In genomic region chr17:49756805-49757496, GRCh38 we compare ENCODE assay signal across 18 cellular contexts. TPM values are rescaled to one million over a fixed set of nuclear protein-coding genes. Genes with fewer than 3 reads are reported as not detected.
DNase-seq lines count a peak whose midpoint lies in the region; ATAC-seq and TF ChIP-seq lines count a peak whose summit lies in the region.
"Had no signal": no experiment of that assay in that cellular context is flagged by ENCODE, and none has a peak within 500 bp of the region (broad histone marks: within the 10 kb centered on the region; RNA-seq: fewer than 3 reads in every experiment).

No MANE protein-coding gene starts in this region.

- H4K5ac ChIP-seq in H9 (ENCODE audit: insufficient read length, low read depth, low read length): no peak overlapping the region

- no peak overlapping the region for H2BK120ac ChIP-seq in H9 (ENCODE audit: low read depth, low read length, poor library complexity, severe bottlenecking)

- H3K4me3 ChIP-seq in right atrium auricular region (no peak overlapping the region), right cardiac atrium (ENCODE audit: low read length) (no peak overlapping the region), vagina (no peak overlapping the region)
- H3K4me3 ChIP-seq: esophagus squamous epithelium, SK-N-MC, skin epidermis had no signal

- H3K9me3 ChIP-seq in right atrium auricular region: no peaks in the 10 kb centered on the region
- no peaks in the 10 kb centered on the region for H3K9me3 ChIP-seq in right cardiac atrium (ENCODE audit: control insufficient read depth, low read length)
- no peaks in the 10 kb centered on the region for H3K9me3 ChIP-seq in vagina
- H3K9me3 ChIP-seq in H9 (ENCODE audit: control insufficient read depth, low read depth, low read length): no peaks in the 10 kb centered on the region
- H3K9me3 ChIP-seq: esophagus squamous epithelium had no signal

- H4K91ac ChIP-seq in H9 (ENCODE audit: insufficient read length, low read depth, low read length): no peak overlapping the region

- no peak overlapping the region for H2BK15ac ChIP-seq in H9 (ENCODE audit: low read depth, low read length)

- H4K20me1 ChIP-seq in H9 (ENCODE audit: control insufficient read depth, insufficient read depth, insufficient read length): no peaks in the 10 kb centered on the region

- no peaks in the 10 kb centered on the region for H3K23me2 ChIP-seq in H9 (ENCODE audit: insufficient read length, low read depth, low read length, poor library complexity, severe bottlenecking)

- H3K18ac ChIP-seq in H9 (ENCODE audit: insufficient read length, low read depth, low read length): no peak overlapping the region

- no peak overlapping the region for H4K8ac ChIP-seq in H9 (replicated peaks; ENCODE audit: insufficient read length, low read depth, low read length)

- H3K79me2 ChIP-seq in H9 (ENCODE audit: insufficient read depth, low read length): peaks cover 11% of the 10 kb centered on the region; the same call in 1 of the 2 replicates

- H3K27me3 ChIP-seq in right atrium auricular region: no peaks in the 10 kb centered on the region
- H3K27me3 ChIP-seq in right cardiac atrium (ENCODE audit: control insufficient read depth, insufficient read depth): no peaks in the 10 kb centered on the region
- no peaks in the 10 kb centered on the region for H3K27me3 ChIP-seq in vagina
- H3K27me3 ChIP-seq in H9 (ENCODE audit: insufficient read depth, low read length): no peaks in the 10 kb centered on the region
- H3K27me3 ChIP-seq: esophagus squamous epithelium had no signal

- H3K27ac ChIP-seq in right atrium auricular region: peak overlapping the region in 1 of 2 donors; percentile 31
- H3K27ac ChIP-seq in right cardiac atrium (ENCODE audit: low read length): peak overlapping the region; percentile 57
- H3K27ac ChIP-seq in vagina: peak overlapping the region; percentile 20
- H3K27ac ChIP-seq in H9 (ENCODE audit: insufficient read length, low read depth, low read length): no peak overlapping the region
- H3K27ac ChIP-seq: SK-N-MC had no signal

- no peaks in the 10 kb centered on the region for H3K9me3 Mint-ChIP-seq in activated CD8-positive, alpha-beta T cell treated with anti-CD3 and anti-CD28 coated beads, Interleukin-2, amount 10 ng/mL, durations not matched to agents 7 days and 5 days (ENCODE audit: insufficient read depth)
- no peaks in the 10 kb centered on the region for H3K9me3 Mint-ChIP-seq in H9
- H3K9me3 Mint-ChIP-seq: neural crest cell had no signal

- H3K9ac ChIP-seq in H9 (ENCODE audit: extremely low read depth, insufficient read length, low read length): no peak overlapping the region

- H2BK12ac ChIP-seq in H9 (ENCODE audit: insufficient read length, low read depth, low read length): no peak overlapping the region

- no peak overlapping the region for H3K23ac ChIP-seq in H9 (ENCODE audit: insufficient read length, low read depth, low read length)

- TF ChIP-seq CTCF in right atrium auricular region (IDR thresholded peaks at IDR 0.05) (no peak), vagina (IDR thresholded peaks at IDR 0.05) (no peak), H9 (conservative IDR thresholded peaks at IDR 0.05) (no peak)

- H3K56ac ChIP-seq in H9 (ENCODE audit: insufficient read length, low read depth, low read length): no peak overlapping the region

- CTCF ChIA-PET in activated CD8-positive, alpha-beta T cell treated with anti-CD3 and anti-CD28 coated beads, Interleukin-2, amount 10 ng/mL, durations not matched to agents 7 days and 5 days (lab: Charles Lee): interaction anchor here (0.8 to 1.8 kb wide), 5 partner anchors 9 to 48 kb away, joined by 3 to 9 read pairs (median 3); no protein-coding TSS in a partner anchor

- no peak overlapping the region for H2BK20ac ChIP-seq in H9 (ENCODE audit: low read depth, low read length, poor library complexity, severe bottlenecking)

- 71% methylated on average over 5 of the region's 5 CpGs for WGBS in right cardiac atrium
- no CpG with 5 or more reads among the region's 5 CpGs for WGBS in H9 (ENCODE audit: extremely low coverage, insufficient read length, low lambda C conversion rate)

- intact Hi-C loops in Right ventricle myocardium superior (cut with DNase I) (no loop called here), right cardiac atrium (cut with DNase I) (no loop called here), vagina (cut with DNase I) (no loop called here)

- no peak overlapping the region for H2AFZ ChIP-seq in H9 (ENCODE audit: low read length)

- peaks cover 40% of the 10 kb centered on the region for H3K36me3 Mint-ChIP-seq in activated CD8-positive, alpha-beta T cell treated with anti-CD3 and anti-CD28 coated beads, Interleukin-2, amount 10 ng/mL, durations not matched to agents 7 days and 5 days (ENCODE audit: low read depth)
- H3K36me3 Mint-ChIP-seq in H9 (ENCODE audit: insufficient read depth in 1 of 3, low read depth in 3 of 3): peaks cover 2 to 8% (median 4%) of the 10 kb centered on the region in 3 experiments; a peak in 6 of 7 replicates

- no peak overlapping the region for H3T11ph ChIP-seq in H9 (ENCODE audit: low read length)

- no peak overlapping the region for H3K4ac ChIP-seq in H9 (ENCODE audit: low read depth, low read length)

- no peak overlapping the region for H2BK5ac ChIP-seq in H9 (ENCODE audit: insufficient read length, low read length)

- H3K27ac Mint-ChIP-seq in activated CD8-positive, alpha-beta T cell treated with anti-CD3 and anti-CD28 coated beads, Interleukin-2, amount 10 ng/mL, durations not matched to agents 7 days and 5 days: peak overlapping the region; percentile 37
- H3K27ac Mint-ChIP-seq in H9: peak overlapping the region in 1 of 3 experiments; percentile 91; a peak in 2 of 7 replicates
- H3K27ac Mint-ChIP-seq: progenitor cell of endocrine pancreas had no signal

- H3K36me3 ChIP-seq in right atrium auricular region: no peaks in the 10 kb centered on the region
- no peaks in the 10 kb centered on the region for H3K36me3 ChIP-seq in vagina

- POLR2A ChIA-PET in activated CD8-positive, alpha-beta T cell treated with anti-CD3 and anti-CD28 coated beads, Interleukin-2, amount 10 ng/mL, durations not matched to agents 7 days and 5 days (lab: Charles Lee): interaction anchor here (1.2 to 2.1 kb wide), 4 partner anchors 10 to 31 kb away, joined by 3 to 7 read pairs (median 6); partner anchors contain the start of gene KAT7

- DNase-seq in Right ventricle myocardium superior (no peak), right atrium auricular region (ENCODE audit: low spot score) (no peak), right cardiac atrium (peak in 1 of 3 donors; percentile 63), vagina (ENCODE audit: extremely low spot score in 2 of 2) (no peak), H9 (no peak), NCI-H2227 treated with DMSO at 0.1 percent for 48 hours (lab: John Stamatoyannopoulos, UW) (no peak)
- no peak for DNase-seq in activated CD8-positive, alpha-beta T cell treated with anti-CD3 and anti-CD28 coated beads, Interleukin-2, amount 10 ng/mL, durations not matched to agents 7 days and 5 days
- no peak for DNase-seq in NK-92 treated with Interleukin-12 subunit alpha and Interleukin-12 subunit beta, amount 100 ng/mL, for 24 hours (lab: John Stamatoyannopoulos, UW)
- DNase-seq: activated CD4-positive, CD25-positive, alpha-beta regulatory T cell treated with anti-CD3 and anti-CD28 coated beads, Interleukin-2, amount 50 U/mL, for 72 hours; activated CD8-positive, alpha-beta memory T cell treated with anti-CD3 and anti-CD28 coated beads, Interleukin-2, amount 50 U/mL, for 4 hours; esophagus squamous epithelium; NCI-H1694; stimulated activated CD4-positive, alpha-beta T cell treated with anti-CD3 and anti-CD28 coated beads, Interleukin-4, amount 100 ng/mL, for 1 hour had no signal

- H3K4me1 ChIP-seq in right atrium auricular region: peaks cover 0 to 71% of the 10 kb centered on the region in 2 donors
- peaks cover 14% of the 10 kb centered on the region for H3K4me1 ChIP-seq in right cardiac atrium (ENCODE audit: control insufficient read depth, insufficient read depth, low read length)
- H3K4me1 ChIP-seq in vagina: peaks cover 41% of the 10 kb centered on the region
- H3K4me1 ChIP-seq in H9 (ENCODE audit: insufficient read depth, low read length): peaks cover 2% of the 10 kb centered on the region; the same call in 1 of the 2 replicates

- H3K4me3 Mint-ChIP-seq in activated CD8-positive, alpha-beta T cell treated with anti-CD3 and anti-CD28 coated beads, Interleukin-2, amount 10 ng/mL, durations not matched to agents 7 days and 5 days: no peak overlapping the region
- no peak overlapping the region for H3K4me3 Mint-ChIP-seq in H9
- H3K4me3 Mint-ChIP-seq: neural crest cell had no signal

- ATAC-seq in Right ventricle myocardium superior (ENCODE audit: poor library complexity) (peak; percentile 49), right cardiac atrium (peak in 1 of 2 donors; percentile 32)
- ATAC-seq in activated CD8-positive, alpha-beta T cell treated with anti-CD3 and anti-CD28 coated beads, Interleukin-2, amount 10 ng/mL, durations not matched to agents 7 days and 5 days: no peak
- ATAC-seq: HepG2 had no signal

- no peak overlapping the region for H2AK5ac ChIP-seq in H9 (ENCODE audit: insufficient read length, low read length)

- H3K14ac ChIP-seq in H9 (ENCODE audit: insufficient read depth, low read length): no peak overlapping the region

- no peaks in the 10 kb centered on the region for H3K27me3 Mint-ChIP-seq in activated CD8-positive, alpha-beta T cell treated with anti-CD3 and anti-CD28 coated beads, Interleukin-2, amount 10 ng/mL, durations not matched to agents 7 days and 5 days (ENCODE audit: low read depth)
- no peaks in the 10 kb centered on the region for H3K27me3 Mint-ChIP-seq in H9 (ENCODE audit: low read depth)
- H3K27me3 Mint-ChIP-seq: progenitor cell of endocrine pancreas had no signal

- H3K79me1 ChIP-seq in H9 (ENCODE audit: insufficient read depth, low read depth, low read length, poor library complexity, severe bottlenecking): peaks cover 18% of the 10 kb centered on the region

- H3K4me1 Mint-ChIP-seq in activated CD8-positive, alpha-beta T cell treated with anti-CD3 and anti-CD28 coated beads, Interleukin-2, amount 10 ng/mL, durations not matched to agents 7 days and 5 days (ENCODE audit: low read depth): peaks cover 76% of the 10 kb centered on the region
- H3K4me1 Mint-ChIP-seq in H9: peaks cover 41 to 45% of the 10 kb centered on the region in 2 experiments

- TF ChIP-seq POLR2A in vagina (IDR thresholded peaks at IDR 0.05): no peak

- H3K4me2 ChIP-seq in H9 (ENCODE audit: insufficient read depth, insufficient read length, low read length): no peak overlapping the region

RNA-seq across cellular contexts. Expression of gene FAM117A, which starts 7.0 kb away (rescaled TPM):
- total RNA-seq in Right ventricle myocardium superior (9.5 TPM), right atrium auricular region (10 to 100 TPM; 15.1 to 15.5 TPM), right cardiac atrium (10 to 100 TPM in 3 of 4 donors, 1 to 10 TPM in 1; 9.9 to 22.8 (median 17.5) TPM), vagina (15.7 TPM), H9 (2021) (21.1 and 21.3 TPM in 2 replicates)
- 10 to 100 TPM; 20.8 to 23.5 TPM for total RNA-seq in activated CD8-positive, alpha-beta T cell treated with anti-CD3 and anti-CD28 coated beads, Interleukin-2, amount 10 ng/mL, durations not matched to agents 7 days and 5 days
- polyA plus RNA-seq in right cardiac atrium: 16.9 TPM

RNA-seq across cellular contexts. Expression of gene KAT7, which starts 31.5 kb away (rescaled TPM):
- total RNA-seq in Right ventricle myocardium superior (42.5 TPM), right atrium auricular region (10 to 100 TPM; 30.5 to 38.2 TPM), right cardiac atrium (10 to 100 TPM; 55.8 to 68.2 (median 57.2) TPM), vagina (36.1 TPM), H9 (2021) (84.6 and 93.1 TPM in 2 replicates)
- 10 to 100 TPM; 75.8 to 76.0 TPM for total RNA-seq in activated CD8-positive, alpha-beta T cell treated with anti-CD3 and anti-CD28 coated beads, Interleukin-2, amount 10 ng/mL, durations not matched to agents 7 days and 5 days
- polyA plus RNA-seq in right cardiac atrium: 17.5 TPM

RNA-seq across cellular contexts. Expression of gene SLC35B1, which starts 49.2 kb away (rescaled TPM):
- total RNA-seq in Right ventricle myocardium superior (53.3 TPM), right atrium auricular region (10 to 100 TPM; 54.1 to 83.6 TPM), right cardiac atrium (10 to 100 TPM; 48.6 to 75.5 (median 56.2) TPM), vagina (42.0 TPM), H9 (2021) (55.5 and 58.9 TPM in 2 replicates)
- total RNA-seq in activated CD8-positive, alpha-beta T cell treated with anti-CD3 and anti-CD28 coated beads, Interleukin-2, amount 10 ng/mL, durations not matched to agents 7 days and 5 days: 10 to 100 TPM; 50.7 to 62.6 TPM
- polyA plus RNA-seq in right cardiac atrium: 56.1 TPM
